In the genomic region with DNA sequence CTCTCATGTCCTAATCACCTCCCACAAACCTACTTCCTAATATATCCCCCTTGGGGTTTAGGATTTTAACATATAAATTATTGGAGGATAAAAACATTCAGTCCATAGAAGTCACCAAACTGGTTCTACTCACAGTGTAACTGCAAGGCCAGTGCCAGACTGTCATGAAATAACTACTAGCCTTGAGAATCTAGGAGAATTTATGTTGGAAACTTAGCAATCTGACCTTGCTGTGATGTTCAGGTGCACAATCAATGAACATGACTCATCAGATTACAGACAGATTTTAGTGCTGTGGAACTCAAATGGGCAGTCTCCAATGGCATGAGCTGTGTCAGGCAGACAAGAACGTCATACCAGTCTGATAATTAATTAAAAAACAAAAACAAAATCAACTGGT, we compare ENCODE assay signal across 20 cellular contexts.
A peak's percentile ranks its signal among the peaks of the same experiment; 100 is the strongest.
DNase-seq lines count a peak whose midpoint lies in the region; ATAC-seq, FAIRE-seq and TF ChIP-seq lines count a peak whose summit lies in the region.
"Had no signal": no experiment of that assay in that cellular context is flagged by ENCODE, and none has a peak within 500 bp of the region (broad histone marks: within the 10 kb centered on the region; RNA-seq: fewer than 3 reads in every experiment).

No MANE protein-coding gene starts in this region.

- no peak overlapping the region for H4K12ac ChIP-seq in trophoblast cell (ENCODE audit: low read depth, low read length)

- H3K79me2 ChIP-seq in trophoblast cell (ENCODE audit: control insufficient read depth, insufficient read depth, low read length, poor library complexity) = no peaks in the 10 kb centered on the region

- H2BK12ac ChIP-seq in trophoblast cell (ENCODE audit: low read length) = no peak overlapping the region

- no peak overlapping the region for H2BK120ac ChIP-seq in trophoblast cell (ENCODE audit: insufficient read depth, low read length, poor library complexity)

- H3K4me2 ChIP-seq in trophoblast cell (ENCODE audit: low read length) = no peak overlapping the region
- H3K4me2 ChIP-seq: BLaER1 treated with 17β-estradiol and CSF1 and Interleukin-3, amounts not matched to agents 10 nM and 100 nM had no signal

- H3K27me3 ChIP-seq in foreskin keratinocyte = no peaks in the 10 kb centered on the region
- no peaks in the 10 kb centered on the region for H3K27me3 ChIP-seq in trophoblast cell (ENCODE audit: insufficient read depth, low read length)
- H3K27me3 ChIP-seq: BLaER1 treated with 17β-estradiol and CSF1 and Interleukin-3, amounts not matched to agents 10 nM and 100 nM; MG63; Peyer's patch had no signal

- no peak overlapping the region for H3K14ac ChIP-seq in trophoblast cell (ENCODE audit: low read length)

- H4K91ac ChIP-seq in trophoblast cell (ENCODE audit: low read depth, low read length) = no peak overlapping the region

- H3K9me3 ChIP-seq in trophoblast cell (ENCODE audit: insufficient read depth, low read depth, low read length) = no peaks in the 10 kb centered on the region
- H3K9me3 ChIP-seq: MG63, Peyer's patch had no signal

- no peak overlapping the region for H3K23ac ChIP-seq in trophoblast cell (ENCODE audit: low read length)

- FAIRE-seq in H54 (lab: Jason Lieb, UNC) = peak; percentile 11

- H3K4ac ChIP-seq in trophoblast cell (ENCODE audit: low read depth, low read length) = no peak overlapping the region

- TF ChIP-seq POLR2A in H54 (IDR thresholded peaks at IDR 0.05; ENCODE audit: low read depth, low read length) = no peak

- no peaks in the 10 kb centered on the region for H3K4me1 ChIP-seq in foreskin keratinocyte
- peaks cover 0 to 2% of the 10 kb centered on the region in 2 experiments for H3K4me1 ChIP-seq in trophoblast cell (ENCODE audit: control insufficient read depth in 1 of 2, insufficient read depth in 2 of 2, low read length in 2 of 2)
- H3K4me1 ChIP-seq: BLaER1 treated with 17β-estradiol and CSF1 and Interleukin-3, amounts not matched to agents 10 nM and 100 nM; Peyer's patch had no signal

- peaks cover 3% of the 10 kb centered on the region for H3K79me1 ChIP-seq in trophoblast cell (ENCODE audit: low read length)

- H4K8ac ChIP-seq in trophoblast cell (ENCODE audit: low read depth, low read length) = no peak overlapping the region

- no peak overlapping the region for H2BK5ac ChIP-seq in trophoblast cell (ENCODE audit: low read depth, low read length, poor library complexity)

- H3K36me3 ChIP-seq in trophoblast cell (ENCODE audit: control insufficient read depth in 1 of 2, insufficient read depth in 2 of 2, low read length in 2 of 2) = no peaks in the 10 kb centered on the region
- H3K36me3 ChIP-seq: BLaER1 treated with 17β-estradiol and CSF1 and Interleukin-3, amounts not matched to agents 10 nM and 100 nM; MG63; Peyer's patch had no signal

- TF ChIP-seq CTCF in foreskin keratinocyte (conservative IDR thresholded peaks at IDR 0.05) = no peak

- H3K9ac ChIP-seq in trophoblast cell (ENCODE audit: low read length) = no peak overlapping the region
- H3K9ac ChIP-seq: BLaER1 treated with 17β-estradiol and CSF1 and Interleukin-3, amounts not matched to agents 10 nM and 100 nM had no signal

- ATAC-seq in foreskin keratinocyte = peak; percentile 38
- ATAC-seq: CD8-positive, alpha-beta T cell; Right ventricle myocardium inferior had no signal

- WGBS in trophoblast cell (ENCODE audit: extremely low coverage, insufficient coverage, insufficient read length) = no CpG with 5 or more reads among the region's 1 CpG

- H3K18ac ChIP-seq in trophoblast cell (ENCODE audit: low read length) = no peak overlapping the region

- no peak overlapping the region for H3K4me3 ChIP-seq in trophoblast cell (ENCODE audit: low read depth, low read length)
- H3K4me3 ChIP-seq: BLaER1 treated with 17β-estradiol and CSF1 and Interleukin-3, amounts not matched to agents 10 nM and 100 nM; MG63; Peyer's patch; SK-N-MC had no signal

- no peak overlapping the region for H2AFZ ChIP-seq in trophoblast cell (ENCODE audit: insufficient read depth, low read length, poor library complexity)

- no peak for DNase-seq in H54 (ENCODE audit: insufficient read length, low spot score)
- peak; percentile 14 for DNase-seq in M059J (ENCODE audit: low read depth)
- peak; percentile 17 to 58 for DNase-seq in foreskin keratinocyte
- no peak for DNase-seq in trophoblast cell
- no peak for DNase-seq in NCI-H187 (lab: John Stamatoyannopoulos, UW)
- no peak for DNase-seq in activated naive CD4-positive, alpha-beta T cell treated with Interleukin-2 at 50 U/mL for 16 hours
- no peak for DNase-seq in NOMO-1 treated with DMSO at 0.1 percent for 48 hours (lab: John Stamatoyannopoulos, UW; ENCODE audit: unreplicated experiment)
- DNase-seq: CD8-positive, alpha-beta T cell; DMS79; GOT3; MG63; NCI-H1092; NCI-H1436 treated with DMSO at 0.1 percent for 48 hours; NCI-H2029 treated with DMSO at 0.1 percent for 48 hours; NCI-H2171; NCI-H526; Peyer's patch had no signal

- peak overlapping the region; percentile 7 for H3K27ac ChIP-seq in foreskin keratinocyte
- peak overlapping the region; percentile 11 for H3K27ac ChIP-seq in trophoblast cell (ENCODE audit: low read depth, low read length)
- H3K27ac ChIP-seq: BLaER1 treated with 17β-estradiol and CSF1 and Interleukin-3, amounts not matched to agents 10 nM and 100 nM; Peyer's patch; SK-N-MC had no signal

- H2AK5ac ChIP-seq in trophoblast cell (ENCODE audit: low read length) = no peak overlapping the region

Comparison
In these comparisons a context has a peak if more than half of its experiments do, and no peak if none do; other contexts are left out.
1. DNase-seq: peak in M059J (single experiment) and foreskin keratinocyte (2 of 2); none in H54 (single experiment), trophoblast cell (0 of 2), NCI-H187 (0 of 2), activated naive CD4-positive, alpha-beta T cell treated with Interleukin-2 at 50 U/mL for 16 hours (single experiment) and NOMO-1 treated with DMSO at 0.1 percent for 48 hours (single experiment).